In genomic region chr16:71997578-71997977, GRCh38 we compare ENCODE assay signal across 6 cellular contexts. TPM values are rescaled to one million over a fixed set of nuclear protein-coding genes. Genes with fewer than 3 reads are reported as not detected.
"Had no signal": no experiment of that assay in that cellular context is flagged by ENCODE, and none has a peak within 500 bp of the region (broad histone marks: within the 10 kb centered on the region; RNA-seq: fewer than 3 reads in every experiment).

No MANE protein-coding gene starts in this region.

RNA-seq across cellular contexts. Expression of gene PKD1L3, which starts 2.6 kb away (rescaled TPM):
- total RNA-seq: GM23248, GM23338, H1, H4, H9, HFFc6 had no signal
- polyA plus RNA-seq: GM23248, GM23338 had no signal

RNA-seq across cellular contexts. Expression of gene HP, which starts 56.7 kb away (rescaled TPM):
- total RNA-seq: GM23248, GM23338, H1, H9, HFFc6 had no signal
- polyA plus RNA-seq: GM23248, H1 had no signal
